Comparison of ENCODE assay signal across 8 cellular contexts in genomic region chr9:17731308-17731707, GRCh38.
"Had no signal": no experiment of that assay in that cellular context is flagged by ENCODE, and none has a peak within 500 bp of the region (broad histone marks: within the 10 kb centered on the region; RNA-seq: fewer than 3 reads in every experiment).

No MANE protein-coding gene starts in this region.

- H3K4me3 ChIP-seq: GM23248, HAP-1 had no signal

- H3K36me3 ChIP-seq: HAP-1 had no signal

- H3K4me1 ChIP-seq: HAP-1 had no signal

- DNase-seq: GM23248, GOT3, H7, KBM-7 had no signal

- ATAC-seq: HCT116, HepG2 had no signal

- H3K27ac ChIP-seq: GM23248, HL-60 had no signal

- H2AFZ ChIP-seq: GM23248 had no signal

- FAIRE-seq: HepG2 had no signal

- H3K9ac ChIP-seq: GM23248 had no signal

- H3K9me3 ChIP-seq: HAP-1 had no signal
